Comparison of ENCODE assay signal across 8 cellular contexts in the genomic region with DNA sequence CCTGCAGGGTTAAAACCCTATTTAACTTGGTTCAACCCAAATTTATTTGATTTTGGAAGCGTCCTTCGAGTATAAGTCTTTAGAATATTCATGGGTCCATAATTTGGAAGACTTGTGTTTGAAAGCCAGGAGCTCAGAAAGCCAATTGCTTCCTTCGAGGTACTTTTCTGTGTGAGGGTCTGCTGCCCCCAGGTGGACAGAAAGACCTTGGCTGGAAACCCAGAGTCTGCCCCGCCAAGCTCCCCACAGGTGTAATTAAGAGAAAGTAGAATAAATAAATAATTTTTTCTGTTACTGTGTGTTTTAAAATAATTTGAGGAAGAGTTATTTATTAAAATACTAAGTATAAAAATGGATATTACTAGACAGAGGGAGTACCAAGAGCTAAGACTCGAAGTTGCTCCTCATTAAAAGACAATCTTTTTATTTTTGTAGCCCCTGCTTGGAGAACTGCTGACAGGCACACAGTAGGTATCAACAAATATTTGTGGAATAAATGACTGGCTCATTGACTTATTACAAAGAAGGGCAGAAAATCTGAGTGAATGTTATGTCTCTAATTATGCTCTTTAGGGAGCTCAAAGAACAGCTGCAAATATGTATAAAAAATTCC.
DNase-seq lines count a peak whose midpoint lies in the region; ATAC-seq and TF ChIP-seq lines count a peak whose summit lies in the region.

No MANE protein-coding gene starts in this region.

- no peak overlapping the region for H3K27ac Mint-ChIP-seq in activated CD4-positive, alpha-beta T cell treated with anti-CD3 and anti-CD28 coated beads, Interleukin-2, amount 10 ng/mL, durations not matched to agents 24 days and 14 days
- H3K27ac Mint-ChIP-seq in nephron, result no peak overlapping the region

- no peak for ATAC-seq in HG02610 (IDR thresholded peaks at IDR 0.05; ENCODE audit: unreplicated experiment)

- no peaks in the 10 kb centered on the region for H3K36me3 Mint-ChIP-seq in activated CD4-positive, alpha-beta T cell treated with anti-CD3 and anti-CD28 coated beads, Interleukin-2, amount 10 ng/mL, durations not matched to agents 24 days and 14 days (ENCODE audit: low read depth)
- H3K36me3 Mint-ChIP-seq in nephron (ENCODE audit: low read depth), result no peaks in the 10 kb centered on the region

- H3K4me3 Mint-ChIP-seq in activated CD4-positive, alpha-beta T cell treated with anti-CD3 and anti-CD28 coated beads, Interleukin-2, amount 10 ng/mL, durations not matched to agents 24 days and 14 days, result no peak overlapping the region
- no peak overlapping the region for H3K4me3 Mint-ChIP-seq in nephron

- H3K27me3 Mint-ChIP-seq in activated CD4-positive, alpha-beta T cell treated with anti-CD3 and anti-CD28 coated beads, Interleukin-2, amount 10 ng/mL, durations not matched to agents 24 days and 14 days, result peaks cover 10% of the 10 kb centered on the region
- H3K27me3 Mint-ChIP-seq in nephron (ENCODE audit: low read depth), result peaks cover 10% of the 10 kb centered on the region

- TF ChIP-seq CTCF in astrocyte of the cerebellum (IDR thresholded peaks at IDR 0.05; ENCODE audit: low read depth, low read length, missing control alignments) (peak; percentile 49), nephron (IDR thresholded peaks at IDR 0.05; ENCODE audit: unreplicated experiment in 3 of 3) (peak; percentile 69 to 84 (median 80))

- H3K4me3 ChIP-seq in astrocyte of the cerebellum (ENCODE audit: low read depth, low read length), result no peak overlapping the region

- DNase-seq in activated CD4-positive, alpha-beta T cell treated with anti-CD3 and anti-CD28 coated beads, Interleukin-2, amount 10 ng/mL, durations not matched to agents 24 days and 14 days, result peak; percentile 58
- DNase-seq in activated CD4-positive, alpha-beta T cell treated with anti-CD3 and anti-CD28 coated beads for 1 hour, result no peak
- DNase-seq in NCI-H1105 (lab: John Stamatoyannopoulos, UW) (peak; percentile 42), astrocyte of the cerebellum (ENCODE audit: low read depth) (no peak), NCI-H128 (lab: John Stamatoyannopoulos, UW; ENCODE audit: unreplicated experiment) (no peak)
- DNase-seq in stimulated activated CD4-positive, alpha-beta T cell treated with anti-CD3 and anti-CD28 coated beads, Interleukin-12 subunit alpha, Interleukin-12 subunit beta, amount 100 ng/mL, for 4 hours, result no peak

- no peaks in the 10 kb centered on the region for H3K9me3 Mint-ChIP-seq in activated CD4-positive, alpha-beta T cell treated with anti-CD3 and anti-CD28 coated beads, Interleukin-2, amount 10 ng/mL, durations not matched to agents 24 days and 14 days
- H3K9me3 Mint-ChIP-seq in nephron, result no peaks in the 10 kb centered on the region

- in situ Hi-C loops in astrocyte of the cerebellum (cut with HindIII; ENCODE audit: low sequenced_read_pairs), result no loop called here

- intact Hi-C loops in activated CD4-positive, alpha-beta T cell treated with anti-CD3 and anti-CD28 coated beads, Interleukin-2, amount 10 ng/mL, durations not matched to agents 24 days and 14 days (cut with micrococcal nuclease), result no loop called here

- H3K4me1 Mint-ChIP-seq in activated CD4-positive, alpha-beta T cell treated with anti-CD3 and anti-CD28 coated beads, Interleukin-2, amount 10 ng/mL, durations not matched to agents 24 days and 14 days, result no peaks in the 10 kb centered on the region
- H3K4me1 Mint-ChIP-seq in nephron, result no peaks in the 10 kb centered on the region

Comparison
In these comparisons a context has a peak if more than half of its experiments do, and no peak if none do; other contexts are left out.
1. DNase-seq: peak in activated CD4-positive, alpha-beta T cell treated with anti-CD3 and anti-CD28 coated beads, Interleukin-2, amount 10 ng/mL, durations not matched to agents 24 days and 14 days (single experiment) and NCI-H1105 (single experiment); none in activated CD4-positive, alpha-beta T cell treated with anti-CD3 and anti-CD28 coated beads for 1 hour (single experiment), astrocyte of the cerebellum (single experiment), NCI-H128 (single experiment) and stimulated activated CD4-positive, alpha-beta T cell treated with anti-CD3 and anti-CD28 coated beads, Interleukin-12 subunit alpha, Interleukin-12 subunit beta, amount 100 ng/mL, for 4 hours (single experiment).